Comparison of ENCODE assay signal across 2 cellular contexts in the genomic region with DNA sequence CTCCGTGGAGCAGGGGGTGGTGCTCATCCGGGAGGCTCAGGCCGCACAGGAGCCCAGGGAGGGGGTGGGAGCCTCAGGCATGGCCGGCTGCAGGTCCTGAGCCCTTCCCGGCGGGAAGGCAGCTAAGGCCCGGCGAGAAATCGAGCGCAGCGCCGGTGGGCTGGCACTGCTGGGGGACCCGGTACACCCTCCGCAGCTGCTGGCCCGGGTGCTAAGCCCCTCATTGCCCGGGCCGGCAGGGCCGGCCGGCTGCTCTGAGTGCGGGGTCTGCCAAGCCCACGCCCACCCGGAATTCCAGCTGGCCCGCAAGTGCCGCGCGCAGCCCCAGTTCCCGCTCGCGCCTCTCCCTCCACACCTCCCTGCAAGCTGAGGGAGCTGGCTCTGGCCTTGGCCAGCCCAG. TPM values are rescaled to one million over a fixed set of nuclear protein-coding genes. Genes with fewer than 3 reads are reported as not detected.
"Had no signal": no experiment of that assay in that cellular context is flagged by ENCODE, and none has a peak within 500 bp of the region (broad histone marks: within the 10 kb centered on the region; RNA-seq: fewer than 3 reads in every experiment).

No MANE protein-coding gene starts in this region.

RNA-seq across cellular contexts. Expression of a gene that starts 7.1 kb away (rescaled TPM):
- total RNA-seq: GM23248, H4 had no signal
- polyA plus RNA-seq: GM23248 had no signal
